ENCODE assay signal across 11 cellular contexts in the genomic region with DNA sequence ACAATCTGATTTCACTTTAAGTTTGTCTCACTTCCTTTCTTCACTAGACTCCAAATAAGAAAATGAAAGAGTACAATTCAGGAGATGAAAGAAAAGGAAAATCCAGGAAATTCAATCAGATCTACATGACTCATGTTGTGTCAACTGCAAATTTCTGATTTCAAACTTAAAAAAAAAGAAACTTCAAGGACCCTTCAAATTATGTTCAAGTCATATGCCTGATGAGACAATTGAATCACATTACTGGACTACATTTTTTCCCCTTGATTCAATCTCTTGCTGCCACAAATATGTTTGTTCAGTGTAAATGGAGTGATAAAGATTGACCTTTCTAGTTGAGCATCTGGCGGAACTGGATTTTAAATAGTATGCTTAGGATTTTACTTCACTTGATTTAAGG. TPM values are rescaled to one million over a fixed set of nuclear protein-coding genes. Genes with fewer than 3 reads are reported as not detected.
A peak's percentile ranks its signal among the peaks of the same experiment; 100 is the strongest.
DNase-seq lines count a peak whose midpoint lies in the region; ATAC-seq and TF ChIP-seq lines count a peak whose summit lies in the region.
"Had no signal": no experiment of that assay in that cellular context is flagged by ENCODE, and none has a peak within 500 bp of the region (broad histone marks: within the 10 kb centered on the region; RNA-seq: fewer than 3 reads in every experiment).

No MANE protein-coding gene starts in this region.

- H3K9ac ChIP-seq in GM23248 (0 out of 2 replicates have a peak overlapping the region, but pooled peaks have one; percentile 12), fibroblast of lung (ENCODE audit: insufficient read depth, low read length) (no peak overlapping the region)

- H3K4me2 ChIP-seq in GM23248 (ENCODE audit: unreplicated experiment) (peak overlapping the region; percentile 72), fibroblast of lung (ENCODE audit: extremely low read depth, insufficient read depth, low read length) (peak overlapping the region; percentile 64)

- H3K36me3 Mint-ChIP-seq in effector memory CD8-positive, alpha-beta T cell (ENCODE audit: insufficient read depth) = no peaks in the 10 kb centered on the region

- no peaks in the 10 kb centered on the region for H3K36me3 ChIP-seq in GM23248 (ENCODE audit: low read depth)
- H3K36me3 ChIP-seq in fibroblast of lung (ENCODE audit: control insufficient read depth, insufficient read depth, low read length) = no peaks in the 10 kb centered on the region
- H3K36me3 ChIP-seq in sigmoid colon = no peaks in the 10 kb centered on the region

- H3K4me3 ChIP-seq in GM23248 = peak overlapping the region; percentile 28
- no peak overlapping the region for H3K4me3 ChIP-seq in fibroblast of lung (replicated peaks in 1 of 4; ENCODE audit: control extremely low read depth in 1 of 4, insufficient read depth in 1 of 4, low read depth in 3 of 4, low read length in 4 of 4)
- H3K4me3 ChIP-seq in sigmoid colon = no peak overlapping the region

- no peak for TF ChIP-seq EP300 in sigmoid colon (IDR thresholded peaks at IDR 0.05)

- 0 out of 2 replicates have a peak overlapping the region, but pooled peaks have one; percentile 2 for H2AFZ ChIP-seq in GM23248
- H2AFZ ChIP-seq in fibroblast of lung (ENCODE audit: low read length) = no peak overlapping the region

- H3K9me3 ChIP-seq in GM23248 (ENCODE audit: low read depth) (no peaks in the 10 kb centered on the region), fibroblast of lung (ENCODE audit: control insufficient read depth, insufficient read depth, low read depth, low read length) (no peaks in the 10 kb centered on the region), sigmoid colon (no peaks in the 10 kb centered on the region)

- DNase-seq in GM23248 = peak; percentile 81
- peak; percentile 80 for DNase-seq in RKO (ENCODE audit: low spot score)
- DNase-seq in fibroblast of lung (ENCODE audit: low read depth in 2 of 2) = peak; percentile 88 to 99
- peak; percentile 35 for DNase-seq in smooth muscle cell of the brain vasculature (ENCODE audit: low read depth, low spot score)
- no peak for DNase-seq in effector memory CD8-positive, alpha-beta T cell
- no peak for DNase-seq in sigmoid colon
- DNase-seq in activated effector memory CD4-positive, alpha-beta T cell treated with Interleukin-2 at 50 U/mL for 16 hours = no peak
- DNase-seq: activated T-cell treated with anti-CD3 and anti-CD28 coated beads, Interleukin-2, amount 50 U/mL, for 72 hours; NCI-H2171 treated with DMSO at 0.1 percent for 48 hours; stimulated activated CD4-positive, alpha-beta T cell treated with anti-CD3 and anti-CD28 coated beads, Interleukin-15, amount 100 ng/mL, for 24 hours had no signal

- peaks cover 19% of the 10 kb centered on the region for H3F3A ChIP-seq in GM23248 (ENCODE audit: insufficient read depth)

- H3K9me3 Mint-ChIP-seq in effector memory CD8-positive, alpha-beta T cell = no peaks in the 10 kb centered on the region
- H3K9me3 Mint-ChIP-seq: activated T-cell treated with anti-CD3 and anti-CD28 coated beads, Interleukin-2, amount 50 U/mL, for 72 hours had no signal

- ATAC-seq in effector memory CD8-positive, alpha-beta T cell (replicated peaks) = no peak
- ATAC-seq: activated T-cell treated with anti-CD3 and anti-CD28 coated beads, Interleukin-2, amount 50 U/mL, for 72 hours had no signal

- H4K20me1 ChIP-seq in GM23248 (ENCODE audit: insufficient read depth) (no peaks in the 10 kb centered on the region), fibroblast of lung (ENCODE audit: control insufficient read depth, extremely low read depth, insufficient read depth, low read length) (no peaks in the 10 kb centered on the region)

- peaks cover 46 to 53% of the 10 kb centered on the region in 2 donors for H3K27me3 Mint-ChIP-seq in effector memory CD8-positive, alpha-beta T cell

- no peaks in the 10 kb centered on the region for H3K9me2 ChIP-seq in GM23248 (ENCODE audit: insufficient read depth)

- in situ Hi-C loops in GM23248 (cut with MboI) = no loop called here

- TF ChIP-seq CTCF in fibroblast of lung (conservative IDR thresholded peaks at IDR 0.05 in 1 of 2, IDR thresholded peaks at IDR 0.05 in 1 of 2; ENCODE audit: low read depth in 1 of 2, low read length in 2 of 2) (no peak), sigmoid colon (IDR thresholded peaks at IDR 0.05) (no peak)

- H3K4me3 Mint-ChIP-seq in effector memory CD8-positive, alpha-beta T cell = no peak overlapping the region
- H3K4me3 Mint-ChIP-seq: activated T-cell treated with anti-CD3 and anti-CD28 coated beads, Interleukin-2, amount 50 U/mL, for 72 hours had no signal

- H3K4me1 Mint-ChIP-seq in effector memory CD8-positive, alpha-beta T cell (ENCODE audit: low read depth in 2 of 2) = no peaks in the 10 kb centered on the region

- intact Hi-C loops in sigmoid colon (cut with DNase I) = no loop called here

- H3K27me3 ChIP-seq in GM23248 (replicated peaks; ENCODE audit: insufficient read depth) (no peaks in the 10 kb centered on the region), fibroblast of lung (ENCODE audit: control insufficient read depth, insufficient read depth, low read length) (no peaks in the 10 kb centered on the region), sigmoid colon (no peaks in the 10 kb centered on the region)

- peaks cover 21% of the 10 kb centered on the region for H3K4me1 ChIP-seq in GM23248 (ENCODE audit: insufficient read depth)
- H3K4me1 ChIP-seq in fibroblast of lung (ENCODE audit: control insufficient read depth, extremely low read depth, insufficient read depth, low read length) = peaks cover 9% of the 10 kb centered on the region
- H3K4me1 ChIP-seq in sigmoid colon = no peaks in the 10 kb centered on the region

- H3K79me2 ChIP-seq in GM23248 (ENCODE audit: insufficient read depth) (no peaks in the 10 kb centered on the region), fibroblast of lung (ENCODE audit: control insufficient read depth, insufficient read depth, low read length) (no peaks in the 10 kb centered on the region)

- no peak overlapping the region for H3K27ac Mint-ChIP-seq in effector memory CD8-positive, alpha-beta T cell
- H3K27ac Mint-ChIP-seq: activated T-cell treated with anti-CD3 and anti-CD28 coated beads, Interleukin-2, amount 50 U/mL, for 72 hours had no signal

- TF ChIP-seq POLR2A in sigmoid colon (IDR thresholded peaks at IDR 0.05) = no peak

- WGBS in GM23248 (ENCODE audit: low coverage in 1 of 2, low lambda C conversion rate in 2 of 2, missing lambda C conversion rate in 2 of 2), 2 experiments = 0 to 5% methylated on average over 1 of the region's 1 CpG
- WGBS in sigmoid colon, 2 donors = 28 to 64% methylated on average over 1 of the region's 1 CpG

- H3K27ac ChIP-seq in GM23248 (peak overlapping the region; percentile 57), fibroblast of lung (ENCODE audit: insufficient read depth, low read length) (peak overlapping the region; percentile 67), sigmoid colon (no peak overlapping the region)

RNA-seq across cellular contexts. Expression of a gene that starts 37.4 kb away (rescaled TPM):
- 0.63 and 2.9 TPM in 2 replicates for total RNA-seq in GM23248 (2014; rRNA removed; shearing (Covaris generic))
- polyA plus RNA-seq in GM23248 (2016; fragmentation: Nextera tagmentation; extraction: Ambion mirVana) = 0.35 and 0.65 TPM in 2 replicates
- total RNA-seq in fibroblast of lung = 1.3 and 4.3 TPM in 2 replicates
- 1.9 and 4.8 TPM in 2 replicates for polyA plus RNA-seq in fibroblast of lung
- polyA plus RNA-seq in fibroblast of lung (2012) = 0.97 and 3.8 TPM in 2 replicates
- polyA minus RNA-seq in fibroblast of lung (ENCODE audit: low replicate concordance) = 6.7 and 32.6 TPM in 2 replicates
- total RNA-seq in sigmoid colon = 1 to 10 TPM in 2 of 4 donors, under 1 TPM in 2; 0.41 to 1.8 (median 1.0) TPM
- under 1 TPM; 0.60 to 0.93 (median 0.92) TPM for polyA plus RNA-seq in sigmoid colon
- total RNA-seq: T-helper 1 cell treated with Interleukin-12 subunit alpha and Interleukin-12 subunit beta and Interleukin-4 antibody, amounts not matched to agents 30 ng/mL and 1 ng/mL, for 36 hours had no signal

Comparison
In these comparisons a context has a peak if more than half of its experiments do, and no peak if none do; other contexts are left out.
1. DNase-seq: peak in GM23248 (single experiment), RKO (single experiment), fibroblast of lung (2 of 2) and smooth muscle cell of the brain vasculature (single experiment); none in effector memory CD8-positive, alpha-beta T cell (0 of 3), sigmoid colon (single experiment) and activated effector memory CD4-positive, alpha-beta T cell treated with Interleukin-2 at 50 U/mL for 16 hours (single experiment).
2. H3K27ac ChIP-seq: peak in GM23248 (single experiment) and fibroblast of lung (single experiment); none in sigmoid colon (0 of 4).